ENCODE assay signal across 32 cellular contexts in the genomic region with DNA sequence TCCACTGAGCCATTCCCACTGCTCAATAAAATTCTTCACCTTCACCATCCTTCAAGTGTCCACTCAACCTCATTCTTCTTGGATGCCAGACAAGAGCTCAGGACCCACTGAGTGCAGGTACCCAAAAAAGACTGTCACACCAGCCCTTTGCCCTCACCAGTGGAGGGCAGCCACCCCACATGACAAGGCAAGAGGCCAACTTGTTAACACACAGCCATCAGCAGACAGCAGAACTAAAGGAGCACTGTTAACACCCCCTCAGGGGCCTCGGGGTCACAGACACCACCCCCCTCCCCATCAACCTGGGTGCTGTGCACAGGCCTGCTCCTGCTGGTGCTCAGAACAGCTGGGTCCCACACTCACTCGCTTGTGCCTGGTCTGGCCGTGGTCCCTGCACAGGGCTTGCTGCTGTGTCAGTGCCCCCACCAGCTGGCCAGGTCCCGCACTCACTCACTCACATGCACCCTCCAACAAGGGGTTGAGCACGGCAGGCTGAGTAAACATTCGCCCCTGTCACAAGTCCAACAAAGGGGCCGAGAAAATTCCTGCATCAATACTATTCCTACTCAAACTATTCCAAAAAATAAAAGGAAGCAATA. TPM values are rescaled to one million over a fixed set of nuclear protein-coding genes. Genes with fewer than 3 reads are reported as not detected.
DNase-seq lines count a peak whose midpoint lies in the region; ATAC-seq, FAIRE-seq and TF ChIP-seq lines count a peak whose summit lies in the region.
"Had no signal": no experiment of that assay in that cellular context is flagged by ENCODE, and none has a peak within 500 bp of the region (broad histone marks: within the 10 kb centered on the region; RNA-seq: fewer than 3 reads in every experiment).

No MANE protein-coding gene starts in this region.

- no peak overlapping the region for H3K4me2 ChIP-seq in astrocyte (ENCODE audit: low read length)
- H3K4me2 ChIP-seq: PC-9 had no signal

- H3K9me3 ChIP-seq in CD4-positive, alpha-beta memory T cell (ENCODE audit: control insufficient read depth in 1 of 2, low read length in 2 of 2) = no peaks in the 10 kb centered on the region
- H3K9me3 ChIP-seq in HEK293 (ENCODE audit: control insufficient read depth, insufficient read depth, low read depth, low read length) (no peaks in the 10 kb centered on the region; the same call in 1 of the 2 replicates), astrocyte (ENCODE audit: insufficient read depth, low read depth, low read length) (no peaks in the 10 kb centered on the region), tibial artery (peaks cover 0 to 5% (median 0%) of the 10 kb centered on the region in 3 donors)
- H3K9me3 ChIP-seq in naive thymus-derived CD4-positive, alpha-beta T cell (ENCODE audit: control insufficient read depth in 2 of 3, low read length in 3 of 3) = no peaks in the 10 kb centered on the region
- H3K9me3 ChIP-seq: gastrocnemius medialis, left lung had no signal

- CTCF ChIA-PET in CD4-positive, alpha-beta memory T cell (lab: Charles Lee; ENCODE audit: partially characterized antibody) = interaction anchor here (1.5 kb wide), 1 partner anchor 167 kb away, joined by 3 read pairs; a partner anchor contains a TSS
- CTCF ChIA-PET in HEK293 (lab: Yijun Ruan, JAX) = interaction anchor here (1.6 kb wide), 1 partner anchor 14 kb away, joined by 5 read pairs; no protein-coding TSS in a partner anchor
- CTCF ChIA-PET in naive thymus-derived CD4-positive, alpha-beta T cell (lab: Charles Lee) = no interaction called here

- no peak for DNase-seq in CD4-positive, alpha-beta memory T cell
- DNase-seq in astrocyte (ENCODE audit: low read depth) (no peak), osteocyte (ENCODE audit: extremely low spot score, unreplicated experiment) (no peak), tibial artery (no peak)
- peak in 1 of 9 donors; percentile 0 for DNase-seq in naive thymus-derived CD4-positive, alpha-beta T cell
- DNase-seq: activated CD4-positive, alpha-beta T cell treated with anti-CD3 and anti-CD28 coated beads for 48 hours; activated CD8-positive, alpha-beta memory T cell treated with anti-CD3 and anti-CD28 coated beads, Interleukin-2, amount 10 ng/mL, durations not matched to agents 7 days and 5 days; caudate nucleus; dermis blood vessel endothelial cell; DMS 273 treated with DMSO at 0.1 percent for 48 hours; EL; gastrocnemius medialis; GM23248; hippocampal formation; IMR-90; left lung; naive B cell; NCI-H1092 treated with DMSO at 0.1 percent for 48 hours; NCI-H187 treated with DMSO at 0.1 percent for 48 hours; NCI-H524; PC-9; upper lobe of left lung had no signal

- peak; percentile 13 for FAIRE-seq in astrocyte (lab: Jason Lieb, UNC)
- FAIRE-seq: GM12892 had no signal

- intact Hi-C loops in CD4-positive, alpha-beta memory T cell (cut with micrococcal nuclease) = no loop called here
- intact Hi-C loops in naive thymus-derived CD4-positive, alpha-beta T cell (cut with micrococcal nuclease) = no loop called here
- intact Hi-C loops in tibial artery (cut with DNase I; ENCODE audit: low total_unique reads) = no loop called here

- H3K27me3 Mint-ChIP-seq in CD4-positive, alpha-beta memory T cell = no peaks in the 10 kb centered on the region
- H3K27me3 Mint-ChIP-seq in astrocyte (ENCODE audit: low read depth, unreplicated experiment) (no peaks in the 10 kb centered on the region), osteocyte (ENCODE audit: unreplicated experiment) (no peaks in the 10 kb centered on the region)
- H3K27me3 Mint-ChIP-seq in naive thymus-derived CD4-positive, alpha-beta T cell = no peaks in the 10 kb centered on the region
- H3K27me3 Mint-ChIP-seq: activated CD8-positive, alpha-beta memory T cell treated with anti-CD3 and anti-CD28 coated beads, Interleukin-2, amount 10 ng/mL, durations not matched to agents 7 days and 5 days; naive B cell had no signal

- H3K27ac Mint-ChIP-seq in CD4-positive, alpha-beta memory T cell = peak overlapping the region in 2 of 7 donors; percentile 19 to 43
- H3K27ac Mint-ChIP-seq in astrocyte (ENCODE audit: unreplicated experiment) = no peak overlapping the region
- H3K27ac Mint-ChIP-seq in naive thymus-derived CD4-positive, alpha-beta T cell = no peak overlapping the region
- H3K27ac Mint-ChIP-seq in osteocyte (ENCODE audit: unreplicated experiment) = no peak overlapping the region
- H3K27ac Mint-ChIP-seq: activated CD8-positive, alpha-beta memory T cell treated with anti-CD3 and anti-CD28 coated beads, Interleukin-2, amount 10 ng/mL, durations not matched to agents 7 days and 5 days; mesothelial cell of epicardium; T-helper 2 cell treated with Interferon-gamma antibody and Interleukin-4, amounts not matched to agents 5 μg/mL and 100 μg/mL, for 36 hours had no signal

- H3K79me2 ChIP-seq in astrocyte (ENCODE audit: insufficient read depth, low read length) = peaks cover 86% of the 10 kb centered on the region

- POLR2A ChIA-PET in CD4-positive, alpha-beta memory T cell (lab: Charles Lee; ENCODE audit: partially characterized antibody) = no interaction called here
- POLR2A ChIA-PET in HEK293 (lab: Yijun Ruan, JAX) = no interaction called here
- POLR2A ChIA-PET in naive thymus-derived CD4-positive, alpha-beta T cell (lab: Charles Lee) = no interaction called here

- H3K27me3 ChIP-seq in CD4-positive, alpha-beta memory T cell (ENCODE audit: insufficient read depth, low read length) = no peaks in the 10 kb centered on the region
- H3K27me3 ChIP-seq in astrocyte (ENCODE audit: insufficient read depth, low read length) (no peaks in the 10 kb centered on the region), tibial artery (no peaks in the 10 kb centered on the region)
- H3K27me3 ChIP-seq in naive thymus-derived CD4-positive, alpha-beta T cell (ENCODE audit: control insufficient read depth in 2 of 2, insufficient read depth in 2 of 2, low read length in 2 of 2) = no peaks in the 10 kb centered on the region
- H3K27me3 ChIP-seq: ascending aorta, gastrocnemius medialis, left lung, upper lobe of left lung had no signal

- H2AFZ ChIP-seq in astrocyte (ENCODE audit: low read depth, low read length) = no peak overlapping the region
- H2AFZ ChIP-seq: GM23248, PC-9 had no signal

- peak overlapping the region in 5 of 8 donors; percentile 13 to 58 (median 30) for H3K4me3 Mint-ChIP-seq in CD4-positive, alpha-beta memory T cell
- H3K4me3 Mint-ChIP-seq in astrocyte (ENCODE audit: unreplicated experiment) (no peak overlapping the region), osteocyte (ENCODE audit: unreplicated experiment) (no peak overlapping the region)
- H3K4me3 Mint-ChIP-seq in naive thymus-derived CD4-positive, alpha-beta T cell = peak overlapping the region in 8 of 10 donors; percentile 10 to 61 (median 35)
- H3K4me3 Mint-ChIP-seq: activated CD8-positive, alpha-beta memory T cell treated with anti-CD3 and anti-CD28 coated beads, Interleukin-2, amount 10 ng/mL, durations not matched to agents 7 days and 5 days; CD14-positive monocyte; mesothelial cell of epicardium; T-helper 2 cell treated with Interferon-gamma antibody and Interleukin-4, amounts not matched to agents 5 μg/mL and 100 μg/mL, for 36 hours had no signal

- no peak overlapping the region for H3K27ac ChIP-seq in CD4-positive, alpha-beta memory T cell (ENCODE audit: low read depth, low read length)
- H3K27ac ChIP-seq in HEK293 (ENCODE audit: extremely low read depth, low read depth, low read length) (no peak overlapping the region), astrocyte (ENCODE audit: low read depth, low read length) (no peak overlapping the region), tibial artery (no peak overlapping the region)
- H3K27ac ChIP-seq in naive thymus-derived CD4-positive, alpha-beta T cell (ENCODE audit: low read depth, low read length) = no peak overlapping the region
- H3K27ac ChIP-seq: ascending aorta, gastrocnemius medialis, GM23248, left lung, PC-9, skin epidermis, upper lobe of left lung had no signal

- H4K20me1 ChIP-seq in astrocyte (ENCODE audit: insufficient read depth, low read length) = peaks cover 49% of the 10 kb centered on the region

- H3K9ac ChIP-seq in astrocyte (ENCODE audit: low read length) = no peak overlapping the region
- H3K9ac ChIP-seq: GM23248 had no signal

- peaks cover 15% of the 10 kb centered on the region for H3K4me1 ChIP-seq in CD4-positive, alpha-beta memory T cell (ENCODE audit: insufficient read depth, low read length)
- peaks cover 6% of the 10 kb centered on the region; the same call in 1 of the 2 replicates for H3K4me1 ChIP-seq in HEK293 (ENCODE audit: control insufficient read depth, insufficient read depth, low read length)
- no peaks in the 10 kb centered on the region for H3K4me1 ChIP-seq in astrocyte (ENCODE audit: insufficient read depth, low read length)
- no peaks in the 10 kb centered on the region for H3K4me1 ChIP-seq in naive thymus-derived CD4-positive, alpha-beta T cell (ENCODE audit: control insufficient read depth in 2 of 2, insufficient read depth in 2 of 2, low read length in 2 of 2)
- no peaks in the 10 kb centered on the region for H3K4me1 ChIP-seq in tibial artery
- H3K4me1 ChIP-seq: ascending aorta, gastrocnemius medialis, left lung, upper lobe of left lung had no signal

- H3K36me3 Mint-ChIP-seq in CD4-positive, alpha-beta memory T cell = peaks cover 3% of the 10 kb centered on the region in 2 donors
- H3K36me3 Mint-ChIP-seq in astrocyte (ENCODE audit: low read depth, unreplicated experiment) (no peaks in the 10 kb centered on the region), osteocyte (ENCODE audit: unreplicated experiment) (peaks cover 4% of the 10 kb centered on the region)
- peaks cover 0 to 10% (median 4%) of the 10 kb centered on the region in 5 donors for H3K36me3 Mint-ChIP-seq in naive thymus-derived CD4-positive, alpha-beta T cell
- H3K36me3 Mint-ChIP-seq: activated naive CD4-positive, alpha-beta T cell treated with anti-CD3 and anti-CD28 coated beads, Interleukin-2, amount 50 U/mL, for 72 hours; CD14-positive monocyte had no signal

- no peak overlapping the region for H3K4me3 ChIP-seq in CD4-positive, alpha-beta memory T cell (ENCODE audit: low read length in 2 of 2)
- H3K4me3 ChIP-seq in HEK293 (ENCODE audit: low read depth, low read length) = no peak overlapping the region
- no peak overlapping the region for H3K4me3 ChIP-seq in astrocyte (ENCODE audit: insufficient read depth, low read depth, low read length)
- H3K4me3 ChIP-seq in naive thymus-derived CD4-positive, alpha-beta T cell (ENCODE audit: low read length) = no peak overlapping the region
- H3K4me3 ChIP-seq in tibial artery = no peak overlapping the region
- H3K4me3 ChIP-seq: ascending aorta, gastrocnemius medialis, GM23248, left lung, PC-9, skin epidermis, upper lobe of left lung had no signal

- TF ChIP-seq CTCF in HEK293 (tag by site-specific recombination; IDR thresholded peaks at IDR 0.05) = peak; percentile 39; the same call in 1 of the 2 replicates
- no peak for TF ChIP-seq CTCF in astrocyte (IDR thresholded peaks at IDR 0.05; ENCODE audit: insufficient read depth, low read depth, low read length)
- no peak for TF ChIP-seq CTCF in osteocyte (IDR thresholded peaks at IDR 0.05)
- no peak for TF ChIP-seq CTCF in tibial artery (IDR thresholded peaks at IDR 0.05)

- no peaks in the 10 kb centered on the region for H3K36me3 ChIP-seq in CD4-positive, alpha-beta memory T cell (ENCODE audit: insufficient read depth, low read length)
- H3K36me3 ChIP-seq in HEK293 (ENCODE audit: control insufficient read depth in 2 of 2, insufficient read depth in 1 of 2, low read length in 2 of 2) (no peaks in the 10 kb centered on the region; a peak in 1 of 3 replicates), astrocyte (ENCODE audit: insufficient read depth, low read length) (no peaks in the 10 kb centered on the region), tibial artery (no peaks in the 10 kb centered on the region)
- no peaks in the 10 kb centered on the region for H3K36me3 ChIP-seq in naive thymus-derived CD4-positive, alpha-beta T cell (ENCODE audit: control insufficient read depth in 2 of 3, insufficient read depth in 3 of 3, low read length in 3 of 3)
- H3K36me3 ChIP-seq: ascending aorta, gastrocnemius medialis, left lung, upper lobe of left lung had no signal

- H3K9me3 Mint-ChIP-seq in CD4-positive, alpha-beta memory T cell = peaks cover 0 to 3% (median 0%) of the 10 kb centered on the region in 8 donors
- H3K9me3 Mint-ChIP-seq in astrocyte (ENCODE audit: unreplicated experiment) (no peaks in the 10 kb centered on the region), osteocyte (ENCODE audit: unreplicated experiment) (peaks cover 23% of the 10 kb centered on the region)
- peaks cover 0 to 7% (median 0%) of the 10 kb centered on the region in 11 donors for H3K9me3 Mint-ChIP-seq in naive thymus-derived CD4-positive, alpha-beta T cell
- H3K9me3 Mint-ChIP-seq: activated naive CD4-positive, alpha-beta T cell treated with anti-CD3 and anti-CD28 coated beads, Interleukin-2, amount 50 U/mL, for 72 hours had no signal

- ATAC-seq in naive thymus-derived CD4-positive, alpha-beta T cell = no peak
- no peak for ATAC-seq in GM18858 (IDR thresholded peaks at IDR 0.05; ENCODE audit: unreplicated experiment)
- ATAC-seq: activated CD8-positive, alpha-beta memory T cell treated with anti-CD3 and anti-CD28 coated beads, Interleukin-2, amount 10 ng/mL, durations not matched to agents 7 days and 5 days; activated naive CD4-positive, alpha-beta T cell treated with anti-CD3 and anti-CD28 coated beads, Interleukin-2, amount 50 U/mL, for 72 hours; gastrocnemius medialis; left lung; Right ventricle myocardium inferior had no signal

- H3K4me1 Mint-ChIP-seq in CD4-positive, alpha-beta memory T cell = peaks cover 21 to 45% (median 31%) of the 10 kb centered on the region in 4 donors
- H3K4me1 Mint-ChIP-seq in astrocyte (ENCODE audit: low read depth, unreplicated experiment) (peaks cover 2% of the 10 kb centered on the region), osteocyte (ENCODE audit: unreplicated experiment) (peaks cover 1% of the 10 kb centered on the region)
- H3K4me1 Mint-ChIP-seq in naive thymus-derived CD4-positive, alpha-beta T cell = peaks cover 5 to 45% (median 37%) of the 10 kb centered on the region in 7 donors
- H3K4me1 Mint-ChIP-seq: mesothelial cell of epicardium had no signal

RNA-seq across cellular contexts. Expression of a gene that starts 54.1 kb away (rescaled TPM):
- 100 to 1,000 TPM; 106 to 111 TPM for total RNA-seq in CD4-positive, alpha-beta memory T cell
- polyA plus RNA-seq in CD4-positive, alpha-beta memory T cell = 10 to 100 TPM; 24.4 to 80.4 TPM
- total RNA-seq in astrocyte = 99.6 and 106 TPM in 2 replicates
- total RNA-seq in naive thymus-derived CD4-positive, alpha-beta T cell = 100 to 1,000 TPM in 4 of 5 experiments, 10 to 100 TPM in 1; 90.1 to 126 (median 114) TPM
- polyA plus RNA-seq in naive thymus-derived CD4-positive, alpha-beta T cell = 10 to 100 TPM; 64.2 to 83.8 TPM
- total RNA-seq in osteocyte = 102 and 103 TPM in 2 replicates

Comparison
In these comparisons a context has a peak if more than half of its experiments do, and no peak if none do; other contexts are left out.
1. H3K4me3 Mint-ChIP-seq: peak in CD4-positive, alpha-beta memory T cell (5 of 8) and naive thymus-derived CD4-positive, alpha-beta T cell (8 of 10); none in astrocyte (single experiment) and osteocyte (single experiment).